In genomic region chr2:45207105-45207504, GRCh38 we compare ENCODE assay signal across 14 cellular contexts.
"Had no signal": no experiment of that assay in that cellular context is flagged by ENCODE, and none has a peak within 500 bp of the region (broad histone marks: within the 10 kb centered on the region; RNA-seq: fewer than 3 reads in every experiment).

No MANE protein-coding gene starts in this region.

- DNase-seq: activated CD4-positive, alpha-beta T cell treated with anti-CD3 and anti-CD28 coated beads for 48 hours; activated CD8-positive, alpha-beta memory T cell treated with anti-CD3 and anti-CD28 coated beads, Interleukin-2, amount 50 U/mL, for 48 hours; activated CD8-positive, alpha-beta T cell treated with anti-CD3 and anti-CD28 coated beads, Interleukin-2, amount 10 ng/mL, durations not matched to agents 7 days and 5 days; activated naive CD4-positive, alpha-beta T cell treated with Interleukin-2 at 50 U/mL for 16 hours; activated naive CD8-positive, alpha-beta T cell treated with anti-CD3 and anti-CD28 coated beads, Interleukin-2, amount 50 U/mL, for 24 hours; heart left ventricle; mesendoderm; nephron progenitor cell; stimulated activated CD4-positive, alpha-beta T cell treated with anti-CD3 and anti-CD28 coated beads, Interleukin-12 subunit alpha, Interleukin-12 subunit beta, amount 100 ng/mL, for 4 hours; stimulated activated naive CD4-positive, alpha-beta T cell; T-helper 9 cell; upper lobe of left lung had no signal

- H3K4me1 ChIP-seq: heart left ventricle, suprapubic skin, upper lobe of left lung had no signal

- H3K9me3 ChIP-seq: suprapubic skin, upper lobe of left lung had no signal

- ATAC-seq: activated CD8-positive, alpha-beta T cell treated with anti-CD3 and anti-CD28 coated beads, Interleukin-2, amount 10 ng/mL, durations not matched to agents 7 days and 5 days; activated naive CD8-positive, alpha-beta T cell treated with anti-CD3 and anti-CD28 coated beads, Interleukin-2, amount 50 U/mL, for 24 hours; heart left ventricle; left lobe of liver had no signal

- H3K27me3 ChIP-seq: heart left ventricle, suprapubic skin, upper lobe of left lung had no signal

- H3K27ac ChIP-seq: heart left ventricle, suprapubic skin, upper lobe of left lung had no signal

- H3K4me3 ChIP-seq: heart left ventricle, suprapubic skin, upper lobe of left lung had no signal

- H3K36me3 ChIP-seq: heart left ventricle, suprapubic skin, upper lobe of left lung had no signal
